Comparison of ENCODE assay signal across 18 cellular contexts in the genomic region with DNA sequence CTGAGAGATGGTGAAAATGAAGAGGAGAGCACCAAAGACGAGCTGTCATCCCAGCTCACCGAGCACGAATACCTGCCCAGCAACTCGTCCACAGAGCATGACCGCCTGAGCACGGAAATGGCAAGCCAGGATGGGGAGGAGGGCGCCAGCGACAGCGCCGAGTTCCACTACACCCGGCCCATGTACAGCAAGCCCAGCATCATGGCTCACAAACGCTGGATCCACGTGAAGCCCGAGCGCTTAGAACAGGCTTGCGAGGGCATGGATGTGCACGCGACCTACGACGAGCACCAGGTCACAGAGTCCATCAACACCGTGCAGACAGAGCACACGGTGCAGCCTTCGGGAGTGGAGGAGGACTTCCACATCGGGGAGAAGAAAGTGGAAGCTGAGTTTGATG. TPM values are rescaled to one million over a fixed set of nuclear protein-coding genes. Genes with fewer than 3 reads are reported as not detected.
A peak's percentile ranks its signal among the peaks of the same experiment; 100 is the strongest.
DNase-seq lines count a peak whose midpoint lies in the region; ATAC-seq and TF ChIP-seq lines count a peak whose summit lies in the region.
"Had no signal": no experiment of that assay in that cellular context is flagged by ENCODE, and none has a peak within 500 bp of the region (broad histone marks: within the 10 kb centered on the region; RNA-seq: fewer than 3 reads in every experiment).

No MANE protein-coding gene starts in this region.

- WGBS in spleen, 5 donors, result 92 to 97% (median 96%) methylated on average over 24 of the region's 24 CpGs

- H3K4me1 ChIP-seq in left ventricle myocardium inferior (peaks cover 79% of the 10 kb centered on the region), right atrium auricular region (peaks cover 0 to 30% of the 10 kb centered on the region in 2 donors), spleen (peaks cover 0 to 18% (median 8%) of the 10 kb centered on the region in 6 donors), Peyer's patch (no peaks in the 10 kb centered on the region)
- H3K4me1 ChIP-seq: SJCRH30 had no signal

- H3K36me3 Mint-ChIP-seq in brain, result peaks cover 75% of the 10 kb centered on the region
- peaks cover 10% of the 10 kb centered on the region for H3K36me3 Mint-ChIP-seq in neural crest cell (ENCODE audit: low read depth)

- H3K9me3 ChIP-seq in left ventricle myocardium inferior (replicated peaks), result no peaks in the 10 kb centered on the region
- no peaks in the 10 kb centered on the region for H3K9me3 ChIP-seq in right atrium auricular region
- H3K9me3 ChIP-seq in spleen, result no peaks in the 10 kb centered on the region
- H3K9me3 ChIP-seq in Peyer's patch, result no peaks in the 10 kb centered on the region
- H3K9me3 ChIP-seq: SJCRH30 had no signal

- H3K4me3 ChIP-seq in left ventricle myocardium inferior, result peak overlapping the region; percentile 5
- no peak overlapping the region for H3K4me3 ChIP-seq in right atrium auricular region
- no peak overlapping the region for H3K4me3 ChIP-seq in spleen
- no peak overlapping the region for H3K4me3 ChIP-seq in Peyer's patch
- H3K4me3 ChIP-seq: SJCRH30 had no signal

- H3K4me3 Mint-ChIP-seq in brain (peak overlapping the region in 1 of 5 experiments; percentile 17), neural crest cell (no peak overlapping the region)
- H3K4me3 Mint-ChIP-seq: H9, HFFc6 had no signal

- intact Hi-C loops in left ventricle myocardium inferior (cut with micrococcal nuclease) (no loop called here), spleen (cut with DNase I; ENCODE audit: low total_unique reads) (no loop called here)

- H3K27me3 Mint-ChIP-seq in brain, result no peaks in the 10 kb centered on the region
- H3K27me3 Mint-ChIP-seq in neural crest cell (ENCODE audit: low read depth), result no peaks in the 10 kb centered on the region

- no peak for ATAC-seq in HG03342 (IDR thresholded peaks at IDR 0.05; ENCODE audit: unreplicated experiment)

- H3K27ac ChIP-seq in left ventricle myocardium inferior (replicated peaks) (peak overlapping the region; percentile 60), right atrium auricular region (no peak overlapping the region), spleen (peak overlapping the region in 7 of 8 donors; percentile 43 to 74 (median 66)), Peyer's patch (no peak overlapping the region)
- H3K27ac ChIP-seq: C4-2B, HL-60, SJCRH30 had no signal

- H3K36me3 ChIP-seq in left ventricle myocardium inferior (peaks cover 39% of the 10 kb centered on the region), right atrium auricular region (peaks cover 38% of the 10 kb centered on the region), spleen (peaks cover 6 to 89% (median 24%) of the 10 kb centered on the region in 6 donors), Peyer's patch (peaks cover 0 to 36% (median 0%) of the 10 kb centered on the region in 3 donors)

- H3K4me1 Mint-ChIP-seq in brain, result peaks cover 45% of the 10 kb centered on the region
- H3K4me1 Mint-ChIP-seq in neural crest cell, result no peaks in the 10 kb centered on the region
- H3K4me1 Mint-ChIP-seq: H9 had no signal

- no peak for TF ChIP-seq CTCF in left ventricle myocardium inferior (IDR thresholded peaks at IDR 0.05; ENCODE audit: borderline replicate concordance)
- no peak for TF ChIP-seq CTCF in right atrium auricular region (IDR thresholded peaks at IDR 0.05)
- TF ChIP-seq CTCF in brain (conservative IDR thresholded peaks at IDR 0.05), result no peak
- no peak for TF ChIP-seq CTCF in neural crest cell (conservative IDR thresholded peaks at IDR 0.05)
- TF ChIP-seq CTCF in spleen (IDR thresholded peaks at IDR 0.05 in 8 of 11, conservative IDR thresholded peaks at IDR 0.05 in 3 of 11), result no peak
- no peak for TF ChIP-seq CTCF in Peyer's patch (IDR thresholded peaks at IDR 0.05)

- no peaks in the 10 kb centered on the region for H3K27me3 ChIP-seq in left ventricle myocardium inferior (ENCODE audit: low read depth)
- no peaks in the 10 kb centered on the region for H3K27me3 ChIP-seq in right atrium auricular region
- no peaks in the 10 kb centered on the region for H3K27me3 ChIP-seq in spleen (replicated peaks in 1 of 7)
- no peaks in the 10 kb centered on the region for H3K27me3 ChIP-seq in Peyer's patch
- H3K27me3 ChIP-seq: SJCRH30 had no signal

- no peaks in the 10 kb centered on the region for H3K9me3 Mint-ChIP-seq in brain
- no peaks in the 10 kb centered on the region for H3K9me3 Mint-ChIP-seq in neural crest cell
- H3K9me3 Mint-ChIP-seq: H9, HFFc6 had no signal

- TF ChIP-seq POLR2A in spleen (IDR thresholded peaks at IDR 0.05) (no peak), Peyer's patch (IDR thresholded peaks at IDR 0.05) (no peak)

- H3K27ac Mint-ChIP-seq in brain, result peak overlapping the region in 3 of 5 experiments; percentile 59 to 95 (median 92)
- H3K27ac Mint-ChIP-seq in neural crest cell (ENCODE audit: unreplicated experiment), result peak overlapping the region; percentile 52
- H3K27ac Mint-ChIP-seq: HFFc6 had no signal

- no peak for DNase-seq in left ventricle myocardium inferior
- no peak for DNase-seq in right atrium auricular region (ENCODE audit: low spot score)
- DNase-seq in neural crest cell (ENCODE audit: low read depth, low spot score), result no peak
- no peak for DNase-seq in spleen
- no peak for DNase-seq in Peyer's patch
- no peak for DNase-seq in C1 segment of cervical spinal cord (lab: John Stamatoyannopoulos, UW)
- DNase-seq: AML-193, H9, HFFc6, KG1, NCI-H1105, NCI-H2081, NCI-H2171, SJCRH30 had no signal

RNA-seq across cellular contexts. Expression of a gene that starts 27.4 kb away (rescaled TPM):
- total RNA-seq in left ventricle myocardium inferior, result 4.5 TPM
- 1 to 10 TPM; 3.5 to 6.2 TPM for total RNA-seq in right atrium auricular region
- polyA plus RNA-seq in brain (ENCODE audit: insufficient read depth, low read depth, low replicate concordance), result 2.6 TPM
- 16.1 and 16.9 TPM in 2 replicates for total RNA-seq in neural crest cell
- total RNA-seq in spleen, result 10 to 100 TPM; 13.0 to 28.9 (median 15.9) TPM
- 1 to 10 TPM; 2.1 to 3.1 (median 2.3) TPM for polyA plus RNA-seq in spleen
- 10 to 100 TPM in 3 of 4 donors, 1 to 10 TPM in 1; 7.4 to 12.3 (median 10.6) TPM for total RNA-seq in Peyer's patch

RNA-seq across cellular contexts. Expression of a gene that starts 28.2 kb away (rescaled TPM):
- total RNA-seq in left ventricle myocardium inferior (30.2 TPM), right atrium auricular region (10 to 100 TPM; 11.8 to 15.1 TPM), neural crest cell (14.5 and 23.0 TPM in 2 replicates), spleen (10 to 100 TPM; 10.3 to 19.2 (median 16.0) TPM), Peyer's patch (100 to 1,000 TPM in 1 of 4 donors, 10 to 100 TPM in 3; 11.6 to 141 (median 16.2) TPM)
- polyA plus RNA-seq in brain (ENCODE audit: insufficient read depth, low read depth, low replicate concordance) (6.8 TPM), spleen (1 to 10 TPM; 1.4 to 2.5 (median 2.3) TPM)

Comparison
In these comparisons a context has a peak if more than half of its experiments do, and no peak if none do; other contexts are left out.
1. H3K27ac ChIP-seq: peak in left ventricle myocardium inferior (single experiment) and spleen (7 of 8); none in right atrium auricular region (0 of 2) and Peyer's patch (0 of 4).